ENCODE assay signal across 19 cellular contexts in genomic region chrX:141468940-141469339, GRCh38.
DNase-seq lines count a peak whose midpoint lies in the region; ATAC-seq, FAIRE-seq and TF ChIP-seq lines count a peak whose summit lies in the region.
"Had no signal": no experiment of that assay in that cellular context is flagged by ENCODE, and none has a peak within 500 bp of the region (broad histone marks: within the 10 kb centered on the region; RNA-seq: fewer than 3 reads in every experiment).

No MANE protein-coding gene starts in this region.

- H3K79me2 ChIP-seq in endothelial cell of umbilical vein (ENCODE audit: control insufficient read depth, insufficient read depth, low read length): no peaks in the 10 kb centered on the region

- no TSS peak for BruUV-seq in endothelial cell of umbilical vein (replicated peaks; lab: Mats Ljungman, UMichigan)

- POLR2A ChIA-PET in BJ (lab: Charles Lee) (interaction anchor here (0.6 kb wide), 1 partner anchor 173 kb away, joined by 3 read pairs; no protein-coding TSS in a partner anchor), endothelial cell of umbilical vein (lab: Charles Lee) (interaction anchor here (1.7 kb wide), 1 partner anchor 63 kb away, joined by 6 read pairs; no protein-coding TSS in a partner anchor)

- H3K4me3 ChIP-seq in BJ (ENCODE audit: low read depth, low read length) (no peak overlapping the region), endothelial cell of umbilical vein (replicated peaks in 1 of 3; ENCODE audit: insufficient read depth in 1 of 3, low read depth in 1 of 3, low read length in 3 of 3) (no peak overlapping the region), adrenal gland (no peak overlapping the region)
- H3K4me3 ChIP-seq: BLaER1 treated with 17β-estradiol and CSF1 and Interleukin-3, amounts not matched to agents 10 nM and 100 nM; colonic mucosa; esophagus muscularis mucosa had no signal

- H3K27me3 ChIP-seq in BJ (ENCODE audit: control insufficient read depth, insufficient read depth, low read length): no peaks in the 10 kb centered on the region
- no peaks in the 10 kb centered on the region for H3K27me3 ChIP-seq in endothelial cell of umbilical vein (ENCODE audit: control insufficient read depth in 2 of 2, insufficient read depth in 2 of 2, low read length in 2 of 2)
- no peaks in the 10 kb centered on the region for H3K27me3 ChIP-seq in adrenal gland
- H3K27me3 ChIP-seq: colonic mucosa, esophagus muscularis mucosa had no signal

- DNase-seq in BJ (ENCODE audit: low read depth) (peak; percentile 23), RCC 7860 (ENCODE audit: low spot score) (peak; percentile 20), endothelial cell of umbilical vein (ENCODE audit: low read depth, low spot score) (peak; percentile 73), myocyte (ENCODE audit: low read depth) (peak; percentile 18), adrenal gland (no peak), NCI-H2171 treated with DMSO at 0.1 percent for 48 hours (lab: John Stamatoyannopoulos, UW) (no peak)
- DNase-seq: activated CD4-positive, alpha-beta T cell treated with anti-CD3 and anti-CD28 coated beads for 48 hours; activated naive CD8-positive, alpha-beta T cell treated with anti-CD3 and anti-CD28 coated beads for 36 hours; activated T-cell treated with anti-CD3 and anti-CD28 coated beads for 4 hours; colonic mucosa; DMS79 treated with DMSO at 0.1 percent for 48 hours; midbrain; NCI-H2029 treated with DMSO at 0.1 percent for 48 hours; occipital lobe; T1000 had no signal

- H3K9me1 ChIP-seq in endothelial cell of umbilical vein (replicated peaks; ENCODE audit: control insufficient read depth, extremely low read depth, insufficient read depth, low read length): no peaks in the 10 kb centered on the region

- WGBS in adrenal gland, 4 donors: 4 to 29% (median 20%) methylated on average over 1 of the region's 1 CpG

- ATAC-seq in HG02763 (IDR thresholded peaks at IDR 0.05; ENCODE audit: unreplicated experiment) (no peak), GM21619 (IDR thresholded peaks at IDR 0.05; ENCODE audit: unreplicated experiment) (no peak)

- H3K27ac ChIP-seq in endothelial cell of umbilical vein (ENCODE audit: insufficient read depth, low read depth, low read length) (peak overlapping the region; percentile 95), adrenal gland (no peak overlapping the region)
- H3K27ac ChIP-seq: BLaER1 treated with 17β-estradiol and CSF1 and Interleukin-3, amounts not matched to agents 10 nM and 100 nM; colonic mucosa; esophagus muscularis mucosa had no signal

- peak overlapping the region; percentile 73 for H3K9ac ChIP-seq in endothelial cell of umbilical vein (replicated peaks; ENCODE audit: extremely low read depth, insufficient read depth, low read length)
- H3K9ac ChIP-seq: BLaER1 treated with 17β-estradiol and CSF1 and Interleukin-3, amounts not matched to agents 10 nM and 100 nM had no signal

- no peaks in the 10 kb centered on the region for H3K36me3 ChIP-seq in BJ (ENCODE audit: control insufficient read depth, insufficient read depth, low read length)
- no peaks in the 10 kb centered on the region for H3K36me3 ChIP-seq in endothelial cell of umbilical vein (ENCODE audit: control insufficient read depth in 2 of 2, extremely low read depth in 1 of 2, insufficient read depth in 2 of 2, low read length in 2 of 2)
- no peaks in the 10 kb centered on the region for H3K36me3 ChIP-seq in adrenal gland (replicated peaks in 1 of 2)
- H3K36me3 ChIP-seq: BLaER1 treated with 17β-estradiol and CSF1 and Interleukin-3, amounts not matched to agents 10 nM and 100 nM; colonic mucosa; esophagus muscularis mucosa had no signal

- no peaks in the 10 kb centered on the region for H3K9me3 ChIP-seq in endothelial cell of umbilical vein (replicated peaks; ENCODE audit: control insufficient read depth, insufficient read depth, low read length)
- no peaks in the 10 kb centered on the region for H3K9me3 ChIP-seq in adrenal gland (replicated peaks in 1 of 3)
- H3K9me3 ChIP-seq: BLaER1 treated with 17β-estradiol and CSF1 and Interleukin-3, amounts not matched to agents 10 nM and 100 nM; colonic mucosa; esophagus muscularis mucosa had no signal

- H2AFZ ChIP-seq in endothelial cell of umbilical vein (ENCODE audit: low read depth, low read length): no peak overlapping the region

- dilution Hi-C loops in endothelial cell of umbilical vein (cut with MboI; ENCODE audit: extremely low pct_ligation_motif_present, low sequenced_read_pairs): no loop called here

- no peaks in the 10 kb centered on the region for H4K20me1 ChIP-seq in endothelial cell of umbilical vein (replicated peaks; ENCODE audit: control insufficient read depth, extremely low read depth, insufficient read depth, low read length)
- H4K20me1 ChIP-seq: BLaER1 treated with 17β-estradiol and CSF1 and Interleukin-3, amounts not matched to agents 10 nM and 100 nM had no signal

- FAIRE-seq in RCC 7860 (lab: Jason Lieb, UNC): no peak
- FAIRE-seq in endothelial cell of umbilical vein (lab: Jason Lieb, UNC): peak; percentile 62

- H3K4me1 ChIP-seq in endothelial cell of umbilical vein (ENCODE audit: control insufficient read depth, extremely low read depth, insufficient read depth, low read length) (peaks cover 21% of the 10 kb centered on the region), adrenal gland (replicated peaks in 1 of 2) (no peaks in the 10 kb centered on the region)
- H3K4me1 ChIP-seq: BLaER1 treated with 17β-estradiol and CSF1 and Interleukin-3, amounts not matched to agents 10 nM and 100 nM; colonic mucosa; esophagus muscularis mucosa had no signal

- TF ChIP-seq CTCF in BJ (IDR thresholded peaks at IDR 0.05; ENCODE audit: insufficient read depth, low read depth, low read length): no peak
- no peak for TF ChIP-seq CTCF in endothelial cell of umbilical vein (IDR thresholded peaks at IDR 0.05; ENCODE audit: extremely low read depth in 1 of 2, insufficient read depth in 1 of 2, low read depth in 1 of 2, low read length in 2 of 2)
- no peak for TF ChIP-seq CTCF in adrenal gland (IDR thresholded peaks at IDR 0.05)

- CTCF ChIA-PET in BJ (lab: Yijun Ruan, JAX) (interaction anchor here (1.7 kb wide), 1 partner anchor 15 kb away, joined by 5 read pairs; no protein-coding TSS in a partner anchor), endothelial cell of umbilical vein (lab: Charles Lee) (interaction anchor here (0.9 to 1.4 kb wide), 4 partner anchors 63 to 703 kb away, joined by 3 to 8 read pairs (median 5); no protein-coding TSS in a partner anchor)

- peak overlapping the region; percentile 57 for H3K4me2 ChIP-seq in endothelial cell of umbilical vein (ENCODE audit: insufficient read depth, low read length)
- H3K4me2 ChIP-seq: BLaER1 treated with 17β-estradiol and CSF1 and Interleukin-3, amounts not matched to agents 10 nM and 100 nM had no signal

- TF ChIP-seq POLR2A in endothelial cell of umbilical vein (IDR thresholded peaks at IDR 0.05; ENCODE audit: low read depth, low read length): no peak
- no peak for TF ChIP-seq POLR2A in adrenal gland (IDR thresholded peaks at IDR 0.05)

- intact Hi-C loops in endothelial cell of umbilical vein (cut with micrococcal nuclease) (loop anchor here (1.0 to 5.0 kb wide), 7 partner anchors 63 to 652 kb away; no protein-coding TSS in a partner anchor), adrenal gland (cut with DNase I) (no loop called here)

TF ChIP-seq in endothelial cell of umbilical vein, 7 proteins besides CTCF, POLR2A, EP300 and RAD21:
- TF ChIP-seq POLR2AphosphoS5 (IDR thresholded peaks at IDR 0.05; ENCODE audit: insufficient read depth, low read depth, low read length): peak; percentile 16
- TF ChIP-seq JUN (IDR thresholded peaks at IDR 0.05; ENCODE audit: borderline replicate concordance, insufficient read depth, insufficient read length, low read depth): peak; percentile 57
- TF ChIP-seq MYC (IDR thresholded peaks at IDR 0.05; ENCODE audit: low read depth, low read length): no peak
- TF ChIP-seq GATA2 (IDR thresholded peaks at IDR 0.05; ENCODE audit: insufficient read depth, insufficient read length, low read depth, low read length): peak; percentile 66
- TF ChIP-seq FOS (IDR thresholded peaks at IDR 0.05; ENCODE audit: borderline replicate concordance, insufficient read depth, low read length): peak; percentile 64
- TF ChIP-seq EZH2 (IDR thresholded peaks at IDR 0.05; ENCODE audit: borderline replicate concordance, low read depth, low read length, severe bottlenecking): no peak

Comparison
In these comparisons a context has a peak if more than half of its experiments do, and no peak if none do; other contexts are left out.
1. DNase-seq: peak in BJ (single experiment), RCC 7860 (single experiment), endothelial cell of umbilical vein (single experiment) and myocyte (single experiment); none in adrenal gland (0 of 7) and NCI-H2171 treated with DMSO at 0.1 percent for 48 hours (single experiment).